Comparison of ENCODE assay signal across 9 cellular contexts in genomic region chrX:76555816-76556215, GRCh38.
A peak's percentile ranks its signal among the peaks of the same experiment; 100 is the strongest.
DNase-seq lines count a peak whose midpoint lies in the region; ATAC-seq and TF ChIP-seq lines count a peak whose summit lies in the region.
"Had no signal": no experiment of that assay in that cellular context is flagged by ENCODE, and none has a peak within 500 bp of the region (broad histone marks: within the 10 kb centered on the region; RNA-seq: fewer than 3 reads in every experiment).

No MANE protein-coding gene starts in this region.

- H3F3A ChIP-seq in neural cell (ENCODE audit: insufficient read depth, low read length, poor library complexity, severe bottlenecking) = no peaks in the 10 kb centered on the region

- no peak overlapping the region for H3K9ac ChIP-seq in neural cell (ENCODE audit: low read length)

- H3K27ac ChIP-seq in WERI-Rb-1 = no peak overlapping the region
- H3K27ac ChIP-seq in neural cell (ENCODE audit: low read length) = no peak overlapping the region

- no peaks in the 10 kb centered on the region for H4K20me1 ChIP-seq in neural cell (ENCODE audit: insufficient read depth)

- in situ Hi-C loops in KBM-7 (cut with MboI; ENCODE audit: low pct_unique_long_range_greater_than_20kb, low sequenced_read_pairs) = no loop called here

- TF ChIP-seq RAD21 in neural cell (conservative IDR thresholded peaks at IDR 0.05) = peak; percentile 58

- no peaks in the 10 kb centered on the region for H3K9me2 ChIP-seq in neural cell (ENCODE audit: insufficient read depth, low read length)

- no peak for ATAC-seq in HG03342 (IDR thresholded peaks at IDR 0.05; ENCODE audit: unreplicated experiment)

- H3K36me3 ChIP-seq in WERI-Rb-1 (no peaks in the 10 kb centered on the region), neural cell (ENCODE audit: insufficient read depth, low read length) (no peaks in the 10 kb centered on the region)

- no peak overlapping the region for H3K4me3 ChIP-seq in WERI-Rb-1 (ENCODE audit: low read depth, low read length)
- H3K4me3 ChIP-seq in neural cell (ENCODE audit: low read length) = no peak overlapping the region

- no peaks in the 10 kb centered on the region for H3K9me3 ChIP-seq in WERI-Rb-1 (ENCODE audit: severe bottlenecking)
- H3K9me3 ChIP-seq in neural cell (ENCODE audit: low read length) = no peaks in the 10 kb centered on the region

- TF ChIP-seq CTCF in WERI-Rb-1 (IDR thresholded peaks at IDR 0.05; ENCODE audit: low read depth, low read length) = peak; percentile 71
- TF ChIP-seq CTCF in neural cell (IDR thresholded peaks at IDR 0.05; ENCODE audit: poor library complexity, severe bottlenecking) = peak; percentile 53

- TF ChIP-seq EP300 in neural cell (conservative IDR thresholded peaks at IDR 0.05; ENCODE audit: poor library complexity, severe bottlenecking) = no peak

- DNase-seq in activated CD4-positive, alpha-beta T cell treated with anti-CD3 and anti-CD28 coated beads for 48 hours = peak; percentile 18
- DNase-seq in activated CD4-positive, alpha-beta T cell treated with anti-CD3 and anti-CD28 coated beads for 1 hour = no peak
- DNase-seq in KBM-7 = peak; percentile 75
- peak; percentile 67 for DNase-seq in WERI-Rb-1
- DNase-seq in NCI-H146 treated with DMSO at 0.1 percent for 48 hours (lab: John Stamatoyannopoulos, UW; ENCODE audit: unreplicated experiment) = no peak
- DNase-seq in HCEC 1CT = no peak
- DNase-seq: NCI-H2107 had no signal

- no peaks in the 10 kb centered on the region for H3K79me2 ChIP-seq in neural cell (replicated peaks; ENCODE audit: insufficient read depth, low read length)

- no peak overlapping the region for H3K4me2 ChIP-seq in neural cell (ENCODE audit: low read length)

- H2AFZ ChIP-seq in neural cell (ENCODE audit: low read depth, low read length) = no peak overlapping the region

- peaks cover 2% of the 10 kb centered on the region for H3K27me3 ChIP-seq in WERI-Rb-1 (ENCODE audit: insufficient read depth, low read depth, severe bottlenecking)
- no peaks in the 10 kb centered on the region for H3K27me3 ChIP-seq in neural cell (ENCODE audit: insufficient read depth, low read depth, low read length)

TF ChIP-seq in neural cell, 6 proteins besides CTCF, POLR2A, EP300 and RAD21:
- no peak for TF ChIP-seq REST (IDR thresholded peaks at IDR 0.05; ENCODE audit: borderline replicate concordance)
- TF ChIP-seq EZH2 (IDR thresholded peaks at IDR 0.05; ENCODE audit: borderline replicate concordance, insufficient read depth, low read length, poor library complexity, severe bottlenecking) = no peak
- TF ChIP-seq SMC3 (conservative IDR thresholded peaks at IDR 0.05; ENCODE audit: poor library complexity) = peak; percentile 54

Comparison
In these comparisons a context has a peak if more than half of its experiments do, and no peak if none do; other contexts are left out.
1. DNase-seq: peak in activated CD4-positive, alpha-beta T cell treated with anti-CD3 and anti-CD28 coated beads for 48 hours (single experiment), KBM-7 (single experiment) and WERI-Rb-1 (single experiment); none in activated CD4-positive, alpha-beta T cell treated with anti-CD3 and anti-CD28 coated beads for 1 hour (single experiment), NCI-H146 treated with DMSO at 0.1 percent for 48 hours (single experiment) and HCEC 1CT (single experiment).